ENCODE assay signal across 1 cellular context in the genomic region with DNA sequence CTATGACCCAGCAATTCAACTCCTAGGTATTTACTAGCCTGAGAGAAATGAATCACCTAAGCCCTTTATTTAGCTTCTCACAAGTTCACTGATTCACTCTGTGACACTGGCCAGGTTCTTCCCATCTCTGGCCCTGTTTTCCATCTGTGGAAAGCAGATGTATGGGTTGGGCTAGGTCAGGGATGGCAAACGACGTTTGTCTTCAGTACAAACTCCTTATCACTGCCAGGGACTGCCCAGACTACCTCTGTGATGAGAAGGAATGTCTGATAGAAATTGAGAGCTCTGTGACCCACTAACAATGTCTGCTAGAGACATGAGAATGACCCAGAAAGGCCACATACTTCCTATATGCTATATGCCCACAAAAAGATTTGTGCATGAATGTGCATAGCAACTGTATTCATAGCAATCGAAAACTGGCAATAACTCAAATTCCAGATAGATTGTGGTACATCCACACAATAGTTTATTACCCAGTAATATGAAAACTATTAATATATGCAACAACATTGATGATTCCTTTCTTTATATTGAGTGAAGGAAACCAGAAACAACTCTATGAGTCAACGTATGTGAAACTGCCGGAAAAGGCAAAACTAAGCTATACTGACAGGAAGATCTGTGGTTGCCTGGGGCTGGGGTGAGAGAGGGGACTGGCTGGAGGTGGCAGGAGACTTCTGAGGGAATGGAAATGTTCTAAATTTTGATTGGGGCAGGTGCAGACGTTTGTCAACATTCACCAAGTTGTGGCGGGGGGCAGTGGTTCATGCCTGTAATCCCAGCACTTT.
TF ChIP-seq lines count a peak whose summit lies in the region.

No MANE protein-coding gene starts in this region.

TF ChIP-seq in HepG2, 621 proteins besides CTCF, POLR2A, EP300 and RAD21 (continued from another document):
- TF ChIP-seq TIGD3 (CRISPR knock-in tag; IDR thresholded peaks at IDR 0.05; ENCODE audit: borderline replicate concordance) (no peak), ZNF598 (CRISPR knock-in tag; IDR thresholded peaks at IDR 0.05; ENCODE audit: borderline replicate concordance) (no peak), MBD4 (IDR thresholded peaks at IDR 0.05; ENCODE audit: borderline replicate concordance, low read length) (no peak)
